Comparison of ENCODE assay signal across 29 cellular contexts in genomic region chr2:50059462-50059861, GRCh38.
"Had no signal": no experiment of that assay in that cellular context is flagged by ENCODE, and none has a peak within 500 bp of the region (broad histone marks: within the 10 kb centered on the region; RNA-seq: fewer than 3 reads in every experiment).

No MANE protein-coding gene starts in this region.

- FAIRE-seq: colon, endometrium, endothelial cell of umbilical vein, frontal cortex had no signal

- H3K27ac Mint-ChIP-seq: dendritic cell treated with granulocyte-macrophage colony-stimulating factor and Interleukin-4, amounts not matched to agents 40 ng/mL and 50 ng/mL, for 4 days; effector memory CD8-positive, alpha-beta T cell; endodermal cell had no signal

- H3K36me3 ChIP-seq: colonic mucosa, esophagus muscularis mucosa, esophagus squamous epithelium, gastrocnemius medialis, gastroesophageal sphincter, heart left ventricle, heart right ventricle had no signal

- ATAC-seq: effector memory CD8-positive, alpha-beta T cell; esophagus mucosa; foreskin keratinocyte; gastrocnemius medialis; gastroesophageal sphincter; heart left ventricle; heart right ventricle had no signal

- H3K27me3 Mint-ChIP-seq: dendritic cell treated with granulocyte-macrophage colony-stimulating factor and Interleukin-4, amounts not matched to agents 40 ng/mL and 50 ng/mL, for 4 days; effector memory CD8-positive, alpha-beta T cell had no signal

- H3K4me1 ChIP-seq: colonic mucosa, esophagus muscularis mucosa, esophagus squamous epithelium, foreskin keratinocyte, gastrocnemius medialis, gastroesophageal sphincter, heart left ventricle, heart right ventricle had no signal

- H3K27ac ChIP-seq: colonic mucosa, coronary artery, dorsolateral prefrontal cortex, epithelial cell of prostate, esophagus muscularis mucosa, esophagus squamous epithelium, foreskin keratinocyte, gastrocnemius medialis, gastroesophageal sphincter, heart left ventricle, heart right ventricle had no signal

- H3K4me1 Mint-ChIP-seq: endodermal cell had no signal

- DNase-seq: colonic mucosa; cortex of kidney; dermis blood vessel endothelial cell; dorsolateral prefrontal cortex; effector CD4-positive, alpha-beta T cell; effector CD8-positive, alpha-beta T cell; effector memory CD4-positive, alpha-beta T cell; effector memory CD8-positive, alpha-beta T cell; endodermal cell; erythroblast; esophagus squamous epithelium; foreskin fibroblast; foreskin keratinocyte; foreskin melanocyte; gastrocnemius medialis; glutamatergic neuron; head of caudate nucleus; heart left ventricle; heart right ventricle had no signal

- H3K9me3 ChIP-seq: colonic mucosa, esophagus muscularis mucosa, esophagus squamous epithelium, gastrocnemius medialis, gastroesophageal sphincter had no signal

- H3K4me3 ChIP-seq: colonic mucosa, coronary artery, dorsolateral prefrontal cortex, esophagus muscularis mucosa, esophagus squamous epithelium, gastrocnemius medialis, gastroesophageal sphincter, heart left ventricle, heart right ventricle had no signal

- H3K4me3 Mint-ChIP-seq: dendritic cell treated with granulocyte-macrophage colony-stimulating factor and Interleukin-4, amounts not matched to agents 40 ng/mL and 50 ng/mL, for 4 days; effector memory CD8-positive, alpha-beta T cell; endodermal cell had no signal
